2 cellular contexts compared by ENCODE assay signal in genomic region chr4:74080351-74080750, GRCh38. TPM values are rescaled to one million over a fixed set of nuclear protein-coding genes. Genes with fewer than 3 reads are reported as not detected.
"Had no signal": no experiment of that assay in that cellular context is flagged by ENCODE, and none has a peak within 500 bp of the region (broad histone marks: within the 10 kb centered on the region; RNA-seq: fewer than 3 reads in every experiment).

No MANE protein-coding gene starts in this region.

RNA-seq across cellular contexts. Expression of gene CXCL2, which starts 18.6 kb away (rescaled TPM):
- total RNA-seq: OCI-LY7 had no signal

RNA-seq across cellular contexts. Expression of gene CXCL3, which starts 41.9 kb away (rescaled TPM):
- total RNA-seq: OCI-LY7, PC-9 had no signal
